Comparison of ENCODE assay signal across 25 cellular contexts in the genomic region with DNA sequence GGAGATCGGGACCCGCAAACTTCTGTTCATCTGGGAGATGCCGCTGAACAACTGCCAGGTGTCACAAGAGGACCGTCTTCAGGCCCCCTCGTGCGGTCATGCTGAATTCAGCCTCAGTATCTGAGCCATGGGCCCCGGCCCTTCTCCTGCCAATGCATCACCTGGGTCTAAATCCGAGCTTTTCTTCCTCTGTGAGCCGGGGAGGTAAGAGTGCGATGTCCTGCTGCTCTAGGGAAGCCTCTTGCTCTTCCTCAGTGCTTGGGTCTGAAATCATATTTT.
"Had no signal": no experiment of that assay in that cellular context is flagged by ENCODE, and none has a peak within 500 bp of the region (broad histone marks: within the 10 kb centered on the region; RNA-seq: fewer than 3 reads in every experiment).

No MANE protein-coding gene starts in this region.

- H3K27me3 ChIP-seq: MG63 had no signal

- ATAC-seq: HepG2, Panc1, PC-3, Right ventricle myocardium inferior, SK-N-SH treated with all-trans-retinoic acid at 6 μM for 48 hours had no signal

- H3K4me1 ChIP-seq: SJCRH30 had no signal

- H3K27ac ChIP-seq: SJCRH30 had no signal

- H3K9me3 ChIP-seq: MG63, SJCRH30 had no signal

- H3K36me3 ChIP-seq: MG63, SJCRH30 had no signal

- DNase-seq: IMR-90, Karpas-422, KG1, MG63, NCI-H1092, NCI-H1105 treated with DMSO at 0.1 percent for 48 hours, NCI-H1417 treated with DMSO at 0.1 percent for 48 hours, NCI-H146, NCI-H1694 treated with DMSO at 0.1 percent for 48 hours, NCI-H1930, NCI-H2081, NCI-H2171, NCI-H226, NCI-H446, NCI-H510A, NCI-H524 treated with DMSO at 0.1 percent for 48 hours, NCI-H69, NCI-H774, PC-3, SHP77 treated with DMSO at 0.1 percent for 48 hours, SJCRH30 had no signal

- H3K4me3 ChIP-seq: MG63, SJCRH30 had no signal
